ENCODE assay signal across 30 cellular contexts in the genomic region with DNA sequence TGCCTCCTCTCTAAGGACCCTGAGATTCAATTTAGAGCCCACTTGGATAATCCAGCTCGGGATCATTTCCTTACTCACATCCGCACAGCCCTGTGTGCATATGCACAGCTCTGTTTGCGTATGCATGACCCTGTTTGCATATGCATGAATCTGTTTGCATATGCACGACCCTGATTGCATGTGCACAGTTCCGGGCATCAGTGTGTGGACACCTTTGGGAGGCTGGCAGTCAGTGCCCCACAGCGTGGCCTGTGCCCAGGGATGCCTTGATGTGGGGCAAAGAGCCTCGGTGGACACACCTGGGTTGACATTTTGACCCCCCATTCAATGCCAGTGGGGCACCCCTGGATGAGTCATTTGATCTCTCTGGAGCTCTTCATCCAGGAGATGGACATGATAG. TPM values are rescaled to one million over a fixed set of nuclear protein-coding genes. Genes with fewer than 3 reads are reported as not detected.
DNase-seq lines count a peak whose midpoint lies in the region; ATAC-seq, FAIRE-seq and TF ChIP-seq lines count a peak whose summit lies in the region.
"Had no signal": no experiment of that assay in that cellular context is flagged by ENCODE, and none has a peak within 500 bp of the region (broad histone marks: within the 10 kb centered on the region; RNA-seq: fewer than 3 reads in every experiment).

No MANE protein-coding gene starts in this region.

- H3K4me3 Mint-ChIP-seq in HFFc6 (no peak overlapping the region), osteocyte (ENCODE audit: unreplicated experiment) (no peak overlapping the region)
- H3K4me3 Mint-ChIP-seq: activated naive CD8-positive, alpha-beta T cell treated with anti-CD3 and anti-CD28 coated beads, Interleukin-2, amount 10 ng/mL, durations not matched to agents 7 days and 5 days; effector memory CD8-positive, alpha-beta T cell; T-cell had no signal

- H3K27me3 Mint-ChIP-seq in HFFc6 (ENCODE audit: insufficient read depth) (no peaks in the 10 kb centered on the region), osteocyte (ENCODE audit: unreplicated experiment) (no peaks in the 10 kb centered on the region)
- H3K27me3 Mint-ChIP-seq: T-cell had no signal

- 89 to 92% (median 89%) methylated on average over 7 of the region's 7 CpGs for WGBS in small intestine, 3 donors

- TF ChIP-seq CTCF in HFFc6 (IDR thresholded peaks at IDR 0.05), result no peak
- TF ChIP-seq CTCF in colonic mucosa (IDR thresholded peaks at IDR 0.05), result no peak
- no peak for TF ChIP-seq CTCF in osteocyte (IDR thresholded peaks at IDR 0.05)

- H3K9me3 Mint-ChIP-seq in HFFc6 (peaks cover 9% of the 10 kb centered on the region), osteocyte (ENCODE audit: unreplicated experiment) (peaks cover 19% of the 10 kb centered on the region)
- H3K9me3 Mint-ChIP-seq: effector memory CD8-positive, alpha-beta T cell had no signal

- intact Hi-C loops in colonic mucosa (cut with DNase I), result no loop called here

- H3K9me3 ChIP-seq in colonic mucosa, result no peaks in the 10 kb centered on the region
- H3K9me3 ChIP-seq in small intestine (ENCODE audit: control insufficient read depth, low read depth), result no peaks in the 10 kb centered on the region
- H3K9me3 ChIP-seq: neutrophil, prostate gland had no signal

- H3K4me1 ChIP-seq in colonic mucosa (peaks cover 6% of the 10 kb centered on the region), small intestine (ENCODE audit: control insufficient read depth in 2 of 2, insufficient read depth in 1 of 2, low read depth in 1 of 2, low read length in 1 of 2) (no peaks in the 10 kb centered on the region)
- H3K4me1 ChIP-seq: ascending aorta, left ventricle myocardium inferior, prostate gland, sigmoid colon, tibial nerve had no signal

- no peaks in the 10 kb centered on the region for H3K36me3 ChIP-seq in colonic mucosa
- H3K36me3 ChIP-seq in small intestine (ENCODE audit: control insufficient read depth in 2 of 2, insufficient read depth in 2 of 2, low read length in 2 of 2), result no peaks in the 10 kb centered on the region
- H3K36me3 ChIP-seq: ascending aorta, left ventricle myocardium inferior, neutrophil, prostate gland, sigmoid colon, tibial nerve had no signal

- ATAC-seq in GM18505 (IDR thresholded peaks at IDR 0.05; ENCODE audit: unreplicated experiment), result no peak
- ATAC-seq: effector memory CD8-positive, alpha-beta T cell; T-cell had no signal

- peak overlapping the region; percentile 40; the same call in 1 of the 2 replicates for H3K27ac Mint-ChIP-seq in HFFc6
- no peak overlapping the region for H3K27ac Mint-ChIP-seq in osteocyte (ENCODE audit: unreplicated experiment)
- H3K27ac Mint-ChIP-seq: effector memory CD8-positive, alpha-beta T cell; T-cell had no signal

- H3K4me1 Mint-ChIP-seq in HFFc6 (ENCODE audit: low read depth) (peaks cover 71% of the 10 kb centered on the region), osteocyte (ENCODE audit: unreplicated experiment) (peaks cover 8% of the 10 kb centered on the region)

- TF ChIP-seq POLR2A in GM12891 (IDR thresholded peaks at IDR 0.05; ENCODE audit: low read depth, low read length) (no peak), GM18505 (IDR thresholded peaks at IDR 0.05; ENCODE audit: borderline replicate concordance, extremely low read depth, insufficient read depth, insufficient read length) (no peak)

- H3K27ac ChIP-seq in colonic mucosa, result no peak overlapping the region
- no peak overlapping the region for H3K27ac ChIP-seq in small intestine (ENCODE audit: low read depth in 1 of 2, low read length in 1 of 2)
- H3K27ac ChIP-seq: ascending aorta, GM23248, left ventricle myocardium inferior, neutrophil, prostate gland, sigmoid colon, tibial nerve had no signal

- no peak for FAIRE-seq in GM12891 (lab: Jason Lieb, UNC)
- no peak for FAIRE-seq in small intestine (lab: Jason Lieb, UNC)
- FAIRE-seq: colon, islet of Langerhans had no signal

- H3K4me3 ChIP-seq in colonic mucosa (no peak overlapping the region), small intestine (ENCODE audit: low read depth in 1 of 2, low read length in 2 of 2) (no peak overlapping the region)
- H3K4me3 ChIP-seq: ascending aorta, GM23248, left ventricle myocardium inferior, prostate gland, sigmoid colon, tibial nerve had no signal

- DNase-seq in GM12891 (ENCODE audit: insufficient read length, low spot score), result no peak
- no peak for DNase-seq in HFFc6
- DNase-seq in colonic mucosa, result peak; percentile 11
- DNase-seq in osteocyte (ENCODE audit: extremely low spot score, unreplicated experiment), result peak; percentile 82
- no peak for DNase-seq in effector CD4-positive, alpha-beta T cell
- DNase-seq in small intestine, result no peak
- DNase-seq: activated CD4-positive, alpha-beta T cell treated with anti-CD3 and anti-CD28 coated beads, Interleukin-2, amount 50 U/mL, for 4 hours; activated effector memory CD4-positive, alpha-beta T cell treated with Interleukin-2 at 50 U/mL for 16 hours; activated naive CD8-positive, alpha-beta T cell treated with anti-CD3 and anti-CD28 coated beads, Interleukin-2, amount 10 ng/mL, durations not matched to agents 7 days and 5 days; C1 segment of cervical spinal cord; DMS53; effector memory CD8-positive, alpha-beta T cell; GM23248; left ventricle myocardium inferior; mesendoderm; NCI-H1048; NCI-H2107; NCI-H345; NCI-H748 treated with DMSO at 0.1 percent for 48 hours; sigmoid colon; stimulated activated CD4-positive, alpha-beta T cell treated with anti-CD3 and anti-CD28 coated beads, Interleukin-4, amount 100 ng/mL, for 1 hour had no signal

- H3K9ac ChIP-seq in colonic mucosa (ENCODE audit: low read depth in 2 of 2, low read length in 2 of 2), result no peak overlapping the region
- H3K9ac ChIP-seq: GM23248 had no signal

- no peaks in the 10 kb centered on the region for H3K27me3 ChIP-seq in colonic mucosa
- H3K27me3 ChIP-seq in small intestine (ENCODE audit: control insufficient read depth in 2 of 2, insufficient read depth in 2 of 2, low read length in 2 of 2), result no peaks in the 10 kb centered on the region
- H3K27me3 ChIP-seq: ascending aorta, neutrophil, sigmoid colon, tibial nerve had no signal

- H3K36me3 Mint-ChIP-seq in HFFc6 (ENCODE audit: low read depth) (peaks cover 65% of the 10 kb centered on the region), osteocyte (ENCODE audit: unreplicated experiment) (no peaks in the 10 kb centered on the region)

TF ChIP-seq in GM12891, 5 proteins besides CTCF, POLR2A, EP300 and RAD21:
- no peak for TF ChIP-seq POLR2AphosphoS5 (IDR thresholded peaks at IDR 0.05; ENCODE audit: low read depth, low read length)
- TF ChIP-seq TAF1 (IDR thresholded peaks at IDR 0.05; ENCODE audit: low read depth, low read length), result no peak
- TF ChIP-seq PAX5 (IDR thresholded peaks at IDR 0.05; ENCODE audit: insufficient read depth, low read length, severe bottlenecking), result no peak
- no peak for TF ChIP-seq SPI1 (IDR thresholded peaks at IDR 0.05; ENCODE audit: low read depth, low read length)
- TF ChIP-seq POU2F2 (IDR thresholded peaks at IDR 0.05; ENCODE audit: low read depth, low read length), result peak; percentile 77; the same call in 1 of the 2 replicates

RNA-seq across cellular contexts. Expression of a gene that starts 41.1 kb away (rescaled TPM):
- 2.3 TPM for polyA plus RNA-seq in GM12891 (2012; ENCODE audit: low read depth, missing spikeins)
- total RNA-seq in HFFc6 (2021; fragmentation: NEBNext Ultra II Directional; extraction: Animal tissue kit (Norgen Biotek cat#: 25700)), result 10 to 100 TPM; 55.5 to 93.3 (median 79.9) TPM
- total RNA-seq in colonic mucosa, result 1 to 10 TPM; 4.5 to 8.2 TPM
- 1.6 and 1.8 TPM in 2 replicates for total RNA-seq in osteocyte
- 1 to 10 TPM in 2 of 3 donors, under 1 TPM in 1; 0.67 to 3.6 (median 2.4) TPM for polyA plus RNA-seq in small intestine
- total RNA-seq: activated naive CD8-positive, alpha-beta T cell treated with anti-CD3 and anti-CD28 coated beads, Interleukin-2, amount 10 ng/mL, durations not matched to agents 7 days and 5 days; ascending aorta; left ventricle myocardium inferior; myocyte; sigmoid colon had no signal

Comparison
In these comparisons a context has a peak if more than half of its experiments do, and no peak if none do; other contexts are left out.
1. DNase-seq: peak in colonic mucosa (single experiment) and osteocyte (single experiment); none in GM12891 (single experiment), HFFc6 (single experiment), effector CD4-positive, alpha-beta T cell (single experiment) and small intestine (single experiment).
2. RNA of a gene that starts 41.1 kb away (total RNA-seq): 55.5 to 93.3 TPM in HFFc6; 4.5 to 8.2 TPM in colonic mucosa and 1.6 to 1.8 TPM in osteocyte; every median in the first group is over 4 times any median in the second.